1 cellular context compared by ENCODE assay signal in genomic region chr2:219772103-219772502, GRCh38.
TF ChIP-seq lines count a peak whose summit lies in the region.

No MANE protein-coding gene starts in this region.

TF ChIP-seq in HEK293, 187 proteins besides CTCF, POLR2A, EP300 and RAD21 (continued from another document):
- no peak for TF ChIP-seq TSHZ1 (tag by site-specific recombination; IDR thresholded peaks at IDR 0.05; ENCODE audit: borderline replicate concordance)
- no peak for TF ChIP-seq ZNF707 (tag by site-specific recombination; IDR thresholded peaks at IDR 0.05)
- TF ChIP-seq ZNF843 (tag by site-specific recombination; IDR thresholded peaks at IDR 0.05), result peak; percentile 66
- TF ChIP-seq OSR2 (tag by site-specific recombination; IDR thresholded peaks at IDR 0.05), result no peak
- peak; percentile 38; the same call in 1 of the 2 replicates for TF ChIP-seq GLIS1 (tag by site-specific recombination; IDR thresholded peaks at IDR 0.05)
- no peak for TF ChIP-seq HOXA7 (CRISPR knock-in tag; IDR thresholded peaks at IDR 0.05; ENCODE audit: borderline replicate concordance)
